In genomic region chr2:109126501-109126860, GRCh38 we compare ENCODE assay signal across 11 cellular contexts. TPM values are rescaled to one million over a fixed set of nuclear protein-coding genes. Genes with fewer than 3 reads are reported as not detected.
DNase-seq lines count a peak whose midpoint lies in the region; ATAC-seq and TF ChIP-seq lines count a peak whose summit lies in the region.
"Had no signal": no experiment of that assay in that cellular context is flagged by ENCODE, and none has a peak within 500 bp of the region (broad histone marks: within the 10 kb centered on the region; RNA-seq: fewer than 3 reads in every experiment).

No MANE protein-coding gene starts in this region.

- no peak overlapping the region for H3K4me2 ChIP-seq in mesenchymal stem cell (ENCODE audit: low read length, poor library complexity, severe bottlenecking)

- H2BK15ac ChIP-seq in mesenchymal stem cell (ENCODE audit: low read depth, poor library complexity, severe bottlenecking), result no peak overlapping the region

- peak overlapping the region in 1 of 2 experiments; percentile 64 for H2BK12ac ChIP-seq in mesenchymal stem cell (ENCODE audit: low read length in 2 of 2)

- peaks cover 8 to 22% of the 10 kb centered on the region in 2 experiments for H3K27me3 ChIP-seq in mesenchymal stem cell (ENCODE audit: control insufficient read depth in 1 of 2, insufficient read depth in 1 of 2, low read length in 2 of 2)

- H3K27ac ChIP-seq in mesenchymal stem cell (ENCODE audit: low read length, poor library complexity, severe bottlenecking), result peak overlapping the region; percentile 71
- H3K27ac ChIP-seq: SK-N-MC had no signal

- no peak overlapping the region for H3K23ac ChIP-seq in mesenchymal stem cell (ENCODE audit: low read length in 2 of 2)

- peaks cover 0 to 4% of the 10 kb centered on the region in 2 experiments for H3K36me3 ChIP-seq in mesenchymal stem cell (ENCODE audit: control insufficient read depth in 1 of 2, insufficient read depth in 2 of 2, low read depth in 1 of 2, low read length in 2 of 2)

- peak overlapping the region; percentile 4 to 91 for H3K18ac ChIP-seq in mesenchymal stem cell (ENCODE audit: low read depth in 1 of 2, low read length in 2 of 2)

- no peak overlapping the region for H3K4ac ChIP-seq in mesenchymal stem cell (ENCODE audit: low read depth in 1 of 2, low read length in 2 of 2)

- DNase-seq in AG10803 (ENCODE audit: low read depth), result peak; percentile 91
- DNase-seq in HT1080 (ENCODE audit: low read depth), result peak; percentile 87
- peak; percentile 19 for DNase-seq in amniotic stem cell (lab: John Stamatoyannopoulos, UW)
- DNase-seq in mesenchymal stem cell, result peak; percentile 94
- DNase-seq in HUDEP-2 (lab: John Stamatoyannopoulos, UW; ENCODE audit: unreplicated experiment in 76 of 76), result no peak
- DNase-seq: naive B cell, NCI-H2107 had no signal

- TF ChIP-seq CTCF in AG10803 (conservative IDR thresholded peaks at IDR 0.05; ENCODE audit: low read length), result no peak

- peaks cover 8% of the 10 kb centered on the region for H3K79me1 ChIP-seq in mesenchymal stem cell (replicated peaks; ENCODE audit: low read length, poor library complexity, severe bottlenecking)

- no peaks in the 10 kb centered on the region for H3K9me3 ChIP-seq in mesenchymal stem cell (ENCODE audit: control insufficient read depth, low read length)

- ATAC-seq in GM21360 (IDR thresholded peaks at IDR 0.05; ENCODE audit: unreplicated experiment) (no peak), HG02938 (IDR thresholded peaks at IDR 0.05; ENCODE audit: unreplicated experiment) (no peak), GM18519 (IDR thresholded peaks at IDR 0.05; ENCODE audit: low FRiP score, unreplicated experiment) (no peak)

- H4K91ac ChIP-seq in mesenchymal stem cell (ENCODE audit: low read length), result no peak overlapping the region

- H3K4me3 ChIP-seq in AG10803 (ENCODE audit: low read length), result no peak overlapping the region
- H3K4me3 ChIP-seq in mesenchymal stem cell (ENCODE audit: insufficient read depth in 1 of 2, low read depth in 1 of 2, low read length in 2 of 2), result peak overlapping the region in 1 of 2 experiments; percentile 22
- H3K4me3 ChIP-seq: SK-N-MC had no signal

- 61% methylated on average over 5 of the region's 5 CpGs for WGBS in mesenchymal stem cell

- H2AK5ac ChIP-seq in mesenchymal stem cell (ENCODE audit: low read length, severe bottlenecking), result peak overlapping the region; percentile 70

- peak overlapping the region; percentile 42 for H3K9ac ChIP-seq in mesenchymal stem cell (ENCODE audit: low read length)

- peaks cover 35% of the 10 kb centered on the region for H3K4me1 ChIP-seq in mesenchymal stem cell (ENCODE audit: control insufficient read depth, insufficient read depth, low read depth, low read length)

- H2BK5ac ChIP-seq in mesenchymal stem cell (ENCODE audit: low read depth, low read length, poor library complexity, severe bottlenecking), result no peak overlapping the region

- H2AFZ ChIP-seq in mesenchymal stem cell (ENCODE audit: low read depth, low read length), result no peak overlapping the region

- no peak overlapping the region for H2BK120ac ChIP-seq in mesenchymal stem cell (ENCODE audit: low read depth, low read length)

- H3K14ac ChIP-seq in mesenchymal stem cell (ENCODE audit: low read length in 2 of 2), result no peak overlapping the region

- H4K8ac ChIP-seq in mesenchymal stem cell (ENCODE audit: low read length), result peak overlapping the region; percentile 53

RNA-seq across cellular contexts. Expression of gene SH3RF3, which starts 2.5 kb away (rescaled TPM):
- 4.1 and 5.0 TPM in 2 replicates for total RNA-seq in HT1080 (2014; rRNA removed; shearing (Covaris generic))
- polyA plus RNA-seq in HT1080 (2015; cell fraction: cytosol; rRNA removed), result 3.3 and 4.3 TPM in 2 replicates
- 3.8 and 4.2 TPM in 2 replicates for polyA plus RNA-seq in HT1080 (2015; cell fraction: nucleus; rRNA removed)
- polyA plus RNA-seq in mesenchymal stem cell (2013, experiment 1 of 2), result 23.7 TPM
- 23.0 TPM for polyA plus RNA-seq in mesenchymal stem cell (2013, experiment 2 of 2)

Comparison
In these comparisons a context has a peak if more than half of its experiments do, and no peak if none do; other contexts are left out.
1. DNase-seq: peak in AG10803 (single experiment), HT1080 (single experiment), amniotic stem cell (single experiment) and mesenchymal stem cell (single experiment); none in HUDEP-2 (0 of 76).